8 cellular contexts compared by ENCODE assay signal in genomic region chr1:244862699-244863490, GRCh38. TPM values are rescaled to one million over a fixed set of nuclear protein-coding genes. Genes with fewer than 3 reads are reported as not detected.
DNase-seq lines count a peak whose midpoint lies in the region; ATAC-seq and TF ChIP-seq lines count a peak whose summit lies in the region.

No MANE protein-coding gene starts in this region.

- DNase-seq in CD14-positive monocyte (ENCODE audit: low spot score) (peak; percentile 96), NCI-H82 (lab: John Stamatoyannopoulos, UW) (peak; percentile 99), ecto neural progenitor cell (ENCODE audit: low spot score) (peak; percentile 98), lung microvascular endothelial cell (ENCODE audit: low read depth in 2 of 2) (peak; percentile 95 to 97)
- DNase-seq in activated CD8-positive, alpha-beta T cell treated with anti-CD3 and anti-CD28 coated beads, Interleukin-2, amount 10 ng/mL, durations not matched to agents 7 days and 5 days: peak; percentile 95
- DNase-seq in stimulated activated CD4-positive, alpha-beta T cell treated with anti-CD3 and anti-CD28 coated beads, TNF-alpha, amount 100 ng/mL, for 24 hours (ENCODE audit: low read depth in 3 of 3): peak; percentile 95 to 98 (median 96)

- peak overlapping the region; percentile 89 to 99 (median 97) for H3K27ac Mint-ChIP-seq in CD14-positive monocyte
- H3K27ac Mint-ChIP-seq in activated CD8-positive, alpha-beta T cell treated with anti-CD3 and anti-CD28 coated beads, Interleukin-2, amount 10 ng/mL, durations not matched to agents 7 days and 5 days: peak overlapping the region; percentile 95

- H3K4me1 Mint-ChIP-seq in CD14-positive monocyte: peaks cover 45% of the 10 kb centered on the region
- H3K4me1 Mint-ChIP-seq in activated CD8-positive, alpha-beta T cell treated with anti-CD3 and anti-CD28 coated beads, Interleukin-2, amount 10 ng/mL, durations not matched to agents 7 days and 5 days (ENCODE audit: low read depth): peaks cover 50% of the 10 kb centered on the region

- TF ChIP-seq CTCF in CD14-positive monocyte (IDR thresholded peaks at IDR 0.05): no peak

- H3K4me3 Mint-ChIP-seq in CD14-positive monocyte: peak overlapping the region; percentile 93 to 98
- peak overlapping the region; percentile 93 for H3K4me3 Mint-ChIP-seq in activated CD8-positive, alpha-beta T cell treated with anti-CD3 and anti-CD28 coated beads, Interleukin-2, amount 10 ng/mL, durations not matched to agents 7 days and 5 days

- ATAC-seq in GM19397 (IDR thresholded peaks at IDR 0.05; ENCODE audit: unreplicated experiment) (peak; percentile 54), HG03565 (IDR thresholded peaks at IDR 0.05; ENCODE audit: unreplicated experiment) (peak; percentile 51)
- peak; percentile 59 for ATAC-seq in activated CD8-positive, alpha-beta T cell treated with anti-CD3 and anti-CD28 coated beads, Interleukin-2, amount 10 ng/mL, durations not matched to agents 7 days and 5 days

- POLR2A ChIA-PET in activated CD8-positive, alpha-beta T cell treated with anti-CD3 and anti-CD28 coated beads, Interleukin-2, amount 10 ng/mL, durations not matched to agents 7 days and 5 days (lab: Charles Lee): interaction anchor here (0.6 to 6.6 kb wide), 20 partner anchors 9 to 1608 kb away, joined by 3 to 180 read pairs (median 8); partner anchors contain the start of genes CEP170, COX20 and DESI2

- CTCF ChIA-PET in activated CD8-positive, alpha-beta T cell treated with anti-CD3 and anti-CD28 coated beads, Interleukin-2, amount 10 ng/mL, durations not matched to agents 7 days and 5 days (lab: Charles Lee): interaction anchor here (1.0 to 6.8 kb wide), 9 partner anchors 7 to 180 kb away, joined by 4 to 39 read pairs (median 6); partner anchors contain the start of gene COX20

- H3K9me3 Mint-ChIP-seq in CD14-positive monocyte: peaks cover 0 to 4% (median 0%) of the 10 kb centered on the region in 7 donors
- H3K9me3 Mint-ChIP-seq in activated CD8-positive, alpha-beta T cell treated with anti-CD3 and anti-CD28 coated beads, Interleukin-2, amount 10 ng/mL, durations not matched to agents 7 days and 5 days (ENCODE audit: insufficient read depth): no peaks in the 10 kb centered on the region

- peaks cover 0 to 1% (median 0%) of the 10 kb centered on the region in 3 donors for H3K27me3 Mint-ChIP-seq in CD14-positive monocyte (ENCODE audit: low read depth in 3 of 3)
- H3K27me3 Mint-ChIP-seq in activated CD8-positive, alpha-beta T cell treated with anti-CD3 and anti-CD28 coated beads, Interleukin-2, amount 10 ng/mL, durations not matched to agents 7 days and 5 days (ENCODE audit: low read depth): no peaks in the 10 kb centered on the region

- H3K36me3 Mint-ChIP-seq in CD14-positive monocyte: peaks cover 41 to 46% of the 10 kb centered on the region in 2 donors
- H3K36me3 Mint-ChIP-seq in activated CD8-positive, alpha-beta T cell treated with anti-CD3 and anti-CD28 coated beads, Interleukin-2, amount 10 ng/mL, durations not matched to agents 7 days and 5 days (ENCODE audit: low read depth): peaks cover 50% of the 10 kb centered on the region

- intact Hi-C loops in CD14-positive monocyte (cut with micrococcal nuclease): loop anchor here (1.0 to 10.0 kb wide), 6 partner anchors 28 to 208 kb away; partner anchors contain the start of genes COX20 (in 1 of the 2) and DESI2 (in 1 of the 2)

RNA-seq across cellular contexts. Expression of gene HNRNPU, which starts 1.4 kb away (rescaled TPM):
- 100 to 1,000 TPM in 1 of 2 donors, 10 to 100 TPM in 1; 71.5 to 143 TPM for polyA plus RNA-seq in CD14-positive monocyte
- total RNA-seq in activated CD8-positive, alpha-beta T cell treated with anti-CD3 and anti-CD28 coated beads, Interleukin-2, amount 10 ng/mL, durations not matched to agents 7 days and 5 days: 100 to 1,000 TPM; 432 to 435 TPM
- total RNA-seq in lung microvascular endothelial cell: 217 and 250 TPM in 2 replicates

RNA-seq across cellular contexts. Expression of gene COX20, which starts 27.4 kb away (rescaled TPM):
- 10 to 100 TPM; 15.8 to 17.9 TPM for polyA plus RNA-seq in CD14-positive monocyte
- 10 to 100 TPM; 31.3 to 33.6 TPM for total RNA-seq in activated CD8-positive, alpha-beta T cell treated with anti-CD3 and anti-CD28 coated beads, Interleukin-2, amount 10 ng/mL, durations not matched to agents 7 days and 5 days
- total RNA-seq in lung microvascular endothelial cell: 10.0 and 11.1 TPM in 2 replicates

Comparison
In these comparisons a context has a peak if more than half of its experiments do, and no peak if none do; other contexts are left out.
1. Peak in every context shown above with its lines: DNase-seq and ATAC-seq.